In genomic region chr12:124841558-124841945, GRCh38 we compare ENCODE assay signal across 21 cellular contexts. TPM values are rescaled to one million over a fixed set of nuclear protein-coding genes. Genes with fewer than 3 reads are reported as not detected.
DNase-seq lines count a peak whose midpoint lies in the region; ATAC-seq and TF ChIP-seq lines count a peak whose summit lies in the region.
"Had no signal": no experiment of that assay in that cellular context is flagged by ENCODE, and none has a peak within 500 bp of the region (broad histone marks: within the 10 kb centered on the region; RNA-seq: fewer than 3 reads in every experiment).

No MANE protein-coding gene starts in this region.

- H3K9me3 Mint-ChIP-seq in GM23338 (no peaks in the 10 kb centered on the region; the same call in 2 of the 3 replicates), endodermal cell (no peaks in the 10 kb centered on the region), Calu3 (ENCODE audit: low read depth, unreplicated experiment) (no peaks in the 10 kb centered on the region), progenitor cell of endocrine pancreas (ENCODE audit: low read depth) (no peaks in the 10 kb centered on the region)
- H3K9me3 Mint-ChIP-seq in stimulated activated naive B cell treated with anti-CD40 and anti-IgM and Interleukin-4, amounts not matched to agents 10 μg/mL and 1 μg/mL and 100 μg/mL, for 72 hours = no peaks in the 10 kb centered on the region
- no peaks in the 10 kb centered on the region for H3K9me3 Mint-ChIP-seq in activated CD4-positive, alpha-beta T cell treated with anti-CD3 and anti-CD28 coated beads, Interleukin-2, amount 10 ng/mL, durations not matched to agents 7 days and 5 days
- H3K9me3 Mint-ChIP-seq: activated T-cell treated with anti-CD3 and anti-CD28 coated beads, Interleukin-2, amount 50 U/mL, for 24 hours; CD4-positive, alpha-beta T cell; stimulated activated memory B cell treated with anti-CD40 and anti-IgM and Interleukin-4, amounts not matched to agents 10 μg/mL and 1 μg/mL and 100 μg/mL, for 72 hours had no signal

- no peak for TF ChIP-seq POLR2A in esophagus muscularis mucosa (IDR thresholded peaks at IDR 0.05; ENCODE audit: low read depth)

- no peak for TF ChIP-seq CTCF in GM23338 (conservative IDR thresholded peaks at IDR 0.05; ENCODE audit: low read depth in 2 of 2)
- no peak for TF ChIP-seq CTCF in RWPE1 (conservative IDR thresholded peaks at IDR 0.05; ENCODE audit: low read depth)
- no peak for TF ChIP-seq CTCF in endodermal cell (conservative IDR thresholded peaks at IDR 0.05)
- TF ChIP-seq CTCF in Calu3 (IDR thresholded peaks at IDR 0.05; ENCODE audit: unreplicated experiment) = no peak
- no peak for TF ChIP-seq CTCF in progenitor cell of endocrine pancreas (IDR thresholded peaks at IDR 0.05; ENCODE audit: unreplicated experiment)
- TF ChIP-seq CTCF in esophagus muscularis mucosa (IDR thresholded peaks at IDR 0.05) = no peak

- peak overlapping the region; percentile 75 for H3K27ac Mint-ChIP-seq in GM23338
- peak overlapping the region; percentile 53 for H3K27ac Mint-ChIP-seq in endodermal cell
- H3K27ac Mint-ChIP-seq in stimulated activated naive B cell treated with anti-CD40 and anti-IgM and Interleukin-4, amounts not matched to agents 10 μg/mL and 1 μg/mL and 100 μg/mL, for 72 hours = peak overlapping the region; percentile 47
- H3K27ac Mint-ChIP-seq in Calu3 (ENCODE audit: unreplicated experiment) = no peak overlapping the region
- H3K27ac Mint-ChIP-seq in progenitor cell of endocrine pancreas = no peak overlapping the region
- no peak overlapping the region for H3K27ac Mint-ChIP-seq in activated CD4-positive, alpha-beta T cell treated with anti-CD3 and anti-CD28 coated beads, Interleukin-2, amount 10 ng/mL, durations not matched to agents 7 days and 5 days
- H3K27ac Mint-ChIP-seq: activated T-cell treated with anti-CD3 and anti-CD28 coated beads, Interleukin-2, amount 50 U/mL, for 24 hours; CD4-positive, alpha-beta T cell; stimulated activated memory B cell treated with anti-CD40 and anti-IgM and Interleukin-4, amounts not matched to agents 10 μg/mL and 1 μg/mL and 100 μg/mL, for 72 hours had no signal

- TF ChIP-seq EP300 in esophagus muscularis mucosa (IDR thresholded peaks at IDR 0.05) = no peak

- intact Hi-C loops in Calu3 (cut with micrococcal nuclease; ENCODE audit: unreplicated experiment) (no loop called here), esophagus muscularis mucosa (cut with DNase I) (no loop called here)

- no peak for ATAC-seq in GM23338
- ATAC-seq in stimulated activated naive B cell treated with anti-CD40 and anti-IgM and Interleukin-4, amounts not matched to agents 10 μg/mL and 1 μg/mL and 100 μg/mL, for 72 hours (replicated peaks) = no peak
- ATAC-seq: K562; stimulated activated memory B cell treated with anti-CD40 and anti-IgM and Interleukin-4, amounts not matched to agents 10 μg/mL and 1 μg/mL and 100 μg/mL, for 72 hours had no signal

- H3K27me3 ChIP-seq in GM23338 (ENCODE audit: insufficient read depth) (no peaks in the 10 kb centered on the region), endodermal cell (ENCODE audit: control insufficient read depth, insufficient read depth, low read length, poor library complexity, severe bottlenecking) (no peaks in the 10 kb centered on the region), esophagus muscularis mucosa (no peaks in the 10 kb centered on the region)
- H3K27me3 ChIP-seq: tibial nerve had no signal

- H3K9ac ChIP-seq in endodermal cell (ENCODE audit: extremely low read depth, low read length, poor library complexity, severe bottlenecking) = no peak overlapping the region

- H4K20me1 ChIP-seq in GM23338 (replicated peaks; ENCODE audit: insufficient read depth) = no peaks in the 10 kb centered on the region; the same call in 1 of the 2 replicates

- peaks cover 3% of the 10 kb centered on the region; the same call in 2 of the 3 replicates for H3K36me3 Mint-ChIP-seq in GM23338 (ENCODE audit: low read depth)
- H3K36me3 Mint-ChIP-seq in endodermal cell (ENCODE audit: low read depth) = no peaks in the 10 kb centered on the region
- peaks cover 23 to 39% of the 10 kb centered on the region in 2 donors for H3K36me3 Mint-ChIP-seq in stimulated activated naive B cell treated with anti-CD40 and anti-IgM and Interleukin-4, amounts not matched to agents 10 μg/mL and 1 μg/mL and 100 μg/mL, for 72 hours
- no peaks in the 10 kb centered on the region for H3K36me3 Mint-ChIP-seq in Calu3 (ENCODE audit: insufficient read depth, unreplicated experiment)
- H3K36me3 Mint-ChIP-seq in progenitor cell of endocrine pancreas (ENCODE audit: insufficient read depth) = peaks cover 2% of the 10 kb centered on the region
- H3K36me3 Mint-ChIP-seq in activated CD4-positive, alpha-beta T cell treated with anti-CD3 and anti-CD28 coated beads, Interleukin-2, amount 10 ng/mL, durations not matched to agents 7 days and 5 days (ENCODE audit: low read depth) = no peaks in the 10 kb centered on the region

- H3K27me3 Mint-ChIP-seq in GM23338 (ENCODE audit: insufficient read depth, low read depth, poor library complexity) (peaks cover 15% of the 10 kb centered on the region), endodermal cell (ENCODE audit: insufficient read depth) (no peaks in the 10 kb centered on the region), Calu3 (ENCODE audit: unreplicated experiment) (no peaks in the 10 kb centered on the region), progenitor cell of endocrine pancreas (no peaks in the 10 kb centered on the region)
- no peaks in the 10 kb centered on the region for H3K27me3 Mint-ChIP-seq in stimulated activated naive B cell treated with anti-CD40 and anti-IgM and Interleukin-4, amounts not matched to agents 10 μg/mL and 1 μg/mL and 100 μg/mL, for 72 hours
- H3K27me3 Mint-ChIP-seq in activated CD4-positive, alpha-beta T cell treated with anti-CD3 and anti-CD28 coated beads, Interleukin-2, amount 10 ng/mL, durations not matched to agents 7 days and 5 days = no peaks in the 10 kb centered on the region
- H3K27me3 Mint-ChIP-seq: activated T-cell treated with anti-CD3 and anti-CD28 coated beads, Interleukin-2, amount 50 U/mL, for 24 hours; CD4-positive, alpha-beta T cell; stimulated activated memory B cell treated with anti-CD40 and anti-IgM and Interleukin-4, amounts not matched to agents 10 μg/mL and 1 μg/mL and 100 μg/mL, for 72 hours had no signal

- H3K4me1 Mint-ChIP-seq in GM23338 = peaks cover 30% of the 10 kb centered on the region
- H3K4me1 Mint-ChIP-seq in endodermal cell = peaks cover 31% of the 10 kb centered on the region
- H3K4me1 Mint-ChIP-seq in stimulated activated naive B cell treated with anti-CD40 and anti-IgM and Interleukin-4, amounts not matched to agents 10 μg/mL and 1 μg/mL and 100 μg/mL, for 72 hours = peaks cover 11 to 13% of the 10 kb centered on the region in 2 donors
- H3K4me1 Mint-ChIP-seq in Calu3 (ENCODE audit: low read depth, unreplicated experiment) = peaks cover 10% of the 10 kb centered on the region
- H3K4me1 Mint-ChIP-seq in progenitor cell of endocrine pancreas (ENCODE audit: low read depth) = peaks cover 7% of the 10 kb centered on the region
- no peaks in the 10 kb centered on the region for H3K4me1 Mint-ChIP-seq in activated CD4-positive, alpha-beta T cell treated with anti-CD3 and anti-CD28 coated beads, Interleukin-2, amount 10 ng/mL, durations not matched to agents 7 days and 5 days

- POLR2A ChIA-PET in RWPE1 (lab: Yijun Ruan, JAX; ENCODE audit: low non-redundant PET) = no interaction called here
- POLR2A ChIA-PET in activated CD4-positive, alpha-beta T cell treated with anti-CD3 and anti-CD28 coated beads, Interleukin-2, amount 10 ng/mL, durations not matched to agents 7 days and 5 days (lab: Charles Lee) = no interaction called here

- H3F3A ChIP-seq in GM23338 (replicated peaks; ENCODE audit: low read depth) = 0 out of 2 replicates have a peak, but pooled peaks cover 3% of the 10 kb centered on the region

- H3K9me3 ChIP-seq in endodermal cell (ENCODE audit: control insufficient read depth, low read length) (no peaks in the 10 kb centered on the region), esophagus muscularis mucosa (no peaks in the 10 kb centered on the region)
- H3K9me3 ChIP-seq: tibial nerve had no signal

- H3K4me3 ChIP-seq in GM23338 (no peak overlapping the region), endodermal cell (ENCODE audit: low read length) (no peak overlapping the region), esophagus muscularis mucosa (no peak overlapping the region)
- H3K4me3 ChIP-seq: K562, tibial nerve had no signal

- H3K36me3 ChIP-seq in GM23338 (ENCODE audit: insufficient read depth) (no peaks in the 10 kb centered on the region), endodermal cell (ENCODE audit: control insufficient read depth, insufficient read depth, low read length) (no peaks in the 10 kb centered on the region), esophagus muscularis mucosa (no peaks in the 10 kb centered on the region)
- H3K36me3 ChIP-seq: tibial nerve had no signal

- CTCF ChIA-PET in RWPE1 (lab: Yijun Ruan, JAX) (no interaction called here), Calu3 (lab: Charles Lee) (interaction anchor here (0.7 kb wide), 1 partner anchor 714 kb away, joined by 3 read pairs; no protein-coding TSS in a partner anchor)
- CTCF ChIA-PET in activated CD4-positive, alpha-beta T cell treated with anti-CD3 and anti-CD28 coated beads, Interleukin-2, amount 10 ng/mL, durations not matched to agents 7 days and 5 days (lab: Charles Lee) = no interaction called here

- no peak overlapping the region for H3K27ac ChIP-seq in GM23338 (ENCODE audit: low read depth)
- peak overlapping the region; percentile 45 for H3K27ac ChIP-seq in RWPE1
- no peak overlapping the region for H3K27ac ChIP-seq in endodermal cell (ENCODE audit: low read depth, low read length)
- no peak overlapping the region for H3K27ac ChIP-seq in esophagus muscularis mucosa (replicated peaks in 1 of 4)

- no peak overlapping the region for H2AFZ ChIP-seq in GM23338

- H3K9me2 ChIP-seq in GM23338 (ENCODE audit: insufficient read depth) = no peaks in the 10 kb centered on the region

- DNase-seq in GM23338 (ENCODE audit: low spot score) (no peak), RWPE1 (ENCODE audit: low spot score) (no peak), endodermal cell (peak; percentile 80), Calu3 (no peak), progenitor cell of endocrine pancreas (ENCODE audit: low spot score, unreplicated experiment) (no peak), esophagus muscularis mucosa (ENCODE audit: extremely low spot score) (no peak)
- DNase-seq in stimulated activated naive B cell treated with anti-CD40 and anti-IgM and Interleukin-4, amounts not matched to agents 10 μg/mL and 1 μg/mL and 100 μg/mL, for 72 hours = no peak
- DNase-seq in activated CD4-positive, alpha-beta T cell treated with anti-CD3 and anti-CD28 coated beads, Interleukin-2, amount 10 ng/mL, durations not matched to agents 7 days and 5 days = no peak
- DNase-seq: activated T-cell treated with anti-CD3 and anti-CD28 coated beads, Interleukin-2, amount 50 U/mL, for 24 hours; CD4-positive, alpha-beta T cell; central memory CD4-positive, alpha-beta T cell; DMS 273 treated with DMSO at 0.1 percent for 48 hours; mesenchymal stem cell; NCI-H146; NCI-H2171 treated with DMSO at 0.1 percent for 48 hours; NCI-H526; occipital lobe; stimulated activated CD4-positive, alpha-beta T cell treated with anti-CD3 and anti-CD28 coated beads, Interleukin-2, amount 100 ng/mL, for 48 hours had no signal

- peaks cover 19% of the 10 kb centered on the region for H3K79me2 ChIP-seq in GM23338 (replicated peaks; ENCODE audit: insufficient read depth)

- 91 to 93% methylated on average over 5 to 7 of the region's 7 CpGs for WGBS in endodermal cell (ENCODE audit: insufficient coverage in 1 of 2, insufficient read length in 1 of 2), 2 experiments
- WGBS in esophagus muscularis mucosa = 96% methylated on average over 7 of the region's 7 CpGs

- BruUV-seq in Calu3 (replicated peaks; lab: Mats Ljungman, UMichigan) = no TSS peak

- H3K4me1 ChIP-seq in GM23338 (ENCODE audit: insufficient read depth) = peaks cover 5% of the 10 kb centered on the region
- H3K4me1 ChIP-seq in endodermal cell (ENCODE audit: control insufficient read depth, insufficient read depth, low read length) = no peaks in the 10 kb centered on the region
- peaks cover 22 to 32% (median 28%) of the 10 kb centered on the region in 4 donors for H3K4me1 ChIP-seq in esophagus muscularis mucosa

- H3K4me3 Mint-ChIP-seq in GM23338 (no peak overlapping the region), endodermal cell (no peak overlapping the region), Calu3 (ENCODE audit: low read depth, unreplicated experiment) (no peak overlapping the region), progenitor cell of endocrine pancreas (ENCODE audit: low read depth) (no peak overlapping the region)
- no peak overlapping the region for H3K4me3 Mint-ChIP-seq in stimulated activated naive B cell treated with anti-CD40 and anti-IgM and Interleukin-4, amounts not matched to agents 10 μg/mL and 1 μg/mL and 100 μg/mL, for 72 hours
- H3K4me3 Mint-ChIP-seq in activated CD4-positive, alpha-beta T cell treated with anti-CD3 and anti-CD28 coated beads, Interleukin-2, amount 10 ng/mL, durations not matched to agents 7 days and 5 days = no peak overlapping the region
- H3K4me3 Mint-ChIP-seq: activated T-cell treated with anti-CD3 and anti-CD28 coated beads, Interleukin-2, amount 50 U/mL, for 24 hours; CD4-positive, alpha-beta T cell; stimulated activated memory B cell treated with anti-CD40 and anti-IgM and Interleukin-4, amounts not matched to agents 10 μg/mL and 1 μg/mL and 100 μg/mL, for 72 hours had no signal

- H3K4me2 ChIP-seq in GM23338 = no peak overlapping the region

RNA-seq across cellular contexts. Expression of gene SCARB1, which starts 22.1 kb away (rescaled TPM):
- total RNA-seq in GM23338 (2014; rRNA removed; shearing (Covaris generic)) = 49.3 and 62.5 TPM in 2 replicates
- polyA plus RNA-seq in GM23338 (2016; fragmentation: Nextera tagmentation; extraction: Ambion mirVana) = 31.0 TPM in 2 replicates
- 10 to 100 TPM; 33.0 to 36.2 TPM for total RNA-seq in endodermal cell
- polyA plus RNA-seq in endodermal cell (2013, experiment 1 of 2) = 26.1 TPM
- polyA plus RNA-seq in endodermal cell (2013, experiment 2 of 2) = 30.2 TPM
- total RNA-seq in Calu3 (2022) = 51.6 and 57.5 TPM in 2 replicates
- 20.6 and 21.5 TPM in 2 replicates for total RNA-seq in progenitor cell of endocrine pancreas
- 1 to 10 TPM; 5.3 to 6.2 TPM for total RNA-seq in activated CD4-positive, alpha-beta T cell treated with anti-CD3 and anti-CD28 coated beads, Interleukin-2, amount 10 ng/mL, durations not matched to agents 7 days and 5 days
- 10 to 100 TPM in 2 of 4 donors, 1 to 10 TPM in 2; 8.3 to 24.1 (median 13.0) TPM for total RNA-seq in esophagus muscularis mucosa

Comparison
In these comparisons a context has a peak if more than half of its experiments do, and no peak if none do; other contexts are left out.
1. H3K27ac Mint-ChIP-seq: peak in GM23338 (single experiment), endodermal cell (single experiment) and stimulated activated naive B cell treated with anti-CD40 and anti-IgM and Interleukin-4, amounts not matched to agents 10 μg/mL and 1 μg/mL and 100 μg/mL, for 72 hours (single experiment); none in Calu3 (single experiment), progenitor cell of endocrine pancreas (single experiment) and activated CD4-positive, alpha-beta T cell treated with anti-CD3 and anti-CD28 coated beads, Interleukin-2, amount 10 ng/mL, durations not matched to agents 7 days and 5 days (single experiment).